ENCODE assay signal across 8 cellular contexts in the genomic region with DNA sequence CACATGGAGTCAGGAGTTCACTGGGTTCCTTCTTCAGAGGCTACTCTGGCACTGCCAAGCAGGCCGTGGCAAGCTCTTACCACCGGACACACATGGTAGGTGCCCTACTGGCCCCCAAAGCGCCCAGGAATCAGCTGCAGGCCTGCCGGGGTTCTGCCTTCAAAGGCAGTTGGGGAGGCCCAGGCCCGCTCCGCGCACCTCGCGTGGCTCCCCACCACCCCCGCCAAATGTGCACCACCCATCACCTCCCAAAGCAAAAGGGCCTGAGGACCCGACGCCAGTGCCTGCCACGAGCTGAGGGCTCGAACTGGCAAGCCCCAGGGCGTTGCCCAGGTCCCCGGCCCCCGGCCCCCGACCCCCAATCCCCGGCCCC. TPM values are rescaled to one million over a fixed set of nuclear protein-coding genes. Genes with fewer than 3 reads are reported as not detected.
DNase-seq lines count a peak whose midpoint lies in the region; ATAC-seq lines count a peak whose summit lies in the region.

No MANE protein-coding gene starts in this region.

- peaks cover 0 to 8% of the 10 kb centered on the region in 2 donors for H3K9me3 Mint-ChIP-seq in activated naive CD4-positive, alpha-beta T cell treated with anti-CD3 and anti-CD28 coated beads, Interleukin-2, amount 50 U/mL, for 72 hours

- no peak overlapping the region for H3K27ac Mint-ChIP-seq in activated naive CD4-positive, alpha-beta T cell treated with anti-CD3 and anti-CD28 coated beads, Interleukin-2, amount 50 U/mL, for 72 hours

- no peak overlapping the region for H3K9ac ChIP-seq in iPS-20b (ENCODE audit: low read depth, low read length)

- H3K4me1 ChIP-seq in iPS-20b (ENCODE audit: insufficient read depth, low read length), result no peaks in the 10 kb centered on the region

- DNase-seq in DMS 273 (lab: John Stamatoyannopoulos, UW; ENCODE audit: unreplicated experiment) (peak; percentile 48), DMS 273 treated with DMSO at 0.1 percent for 48 hours (lab: John Stamatoyannopoulos, UW) (no peak), epidermal melanocyte (ENCODE audit: insufficient read length, low spot score) (no peak), NCI-H1105 treated with DMSO at 0.1 percent for 48 hours (lab: John Stamatoyannopoulos, UW) (no peak)
- peak in 1 of 2 donors; percentile 27 for DNase-seq in activated naive CD4-positive, alpha-beta T cell treated with anti-CD3 and anti-CD28 coated beads, Interleukin-2, amount 50 U/mL, for 72 hours (ENCODE audit: low spot score in 2 of 2)
- peak; percentile 15 for DNase-seq in stimulated activated CD8-positive, alpha-beta memory T cell treated with anti-CD3 and anti-CD28 coated beads, Interleukin-12 subunit alpha, Interleukin-12 subunit beta, amount 100 ng/mL, for 4 hours (ENCODE audit: low read depth)

- no peaks in the 10 kb centered on the region for H3K36me3 ChIP-seq in iPS-20b (ENCODE audit: insufficient read depth, low read depth, low read length)

- ATAC-seq in activated naive CD4-positive, alpha-beta T cell treated with anti-CD3 and anti-CD28 coated beads, Interleukin-2, amount 50 U/mL, for 72 hours, result peak; percentile 17 to 30
- no peak for ATAC-seq in HG02970 (IDR thresholded peaks at IDR 0.05; ENCODE audit: low FRiP score, unreplicated experiment)

- H3K27me3 ChIP-seq in iPS-20b (ENCODE audit: insufficient read depth, low read length), result peaks cover 24% of the 10 kb centered on the region

- H3K4me3 ChIP-seq in iPS-20b (ENCODE audit: low read length), result peak overlapping the region; percentile 60

- no peak overlapping the region for H3K27ac ChIP-seq in iPS-20b (ENCODE audit: low read length)

- H3K9me3 ChIP-seq in iPS-20b (ENCODE audit: insufficient read depth, low read depth, low read length), result no peaks in the 10 kb centered on the region

- H3K36me3 Mint-ChIP-seq in activated naive CD4-positive, alpha-beta T cell treated with anti-CD3 and anti-CD28 coated beads, Interleukin-2, amount 50 U/mL, for 72 hours, result peaks cover 0 to 9% of the 10 kb centered on the region in 2 donors

RNA-seq across cellular contexts. Expression of gene POMGNT2, which starts 0.7 kb away (rescaled TPM):
- 1 to 10 TPM; 4.1 to 6.4 TPM for total RNA-seq in activated naive CD4-positive, alpha-beta T cell treated with anti-CD3 and anti-CD28 coated beads, Interleukin-2, amount 50 U/mL, for 72 hours

Comparison
In these comparisons a context has a peak if more than half of its experiments do, and no peak if none do; other contexts are left out.
1. DNase-seq: peak in DMS 273 (single experiment) and stimulated activated CD8-positive, alpha-beta memory T cell treated with anti-CD3 and anti-CD28 coated beads, Interleukin-12 subunit alpha, Interleukin-12 subunit beta, amount 100 ng/mL, for 4 hours (single experiment); none in DMS 273 treated with DMSO at 0.1 percent for 48 hours (single experiment), epidermal melanocyte (single experiment) and NCI-H1105 treated with DMSO at 0.1 percent for 48 hours (single experiment).